ENCODE assay signal across 29 cellular contexts in the genomic region with DNA sequence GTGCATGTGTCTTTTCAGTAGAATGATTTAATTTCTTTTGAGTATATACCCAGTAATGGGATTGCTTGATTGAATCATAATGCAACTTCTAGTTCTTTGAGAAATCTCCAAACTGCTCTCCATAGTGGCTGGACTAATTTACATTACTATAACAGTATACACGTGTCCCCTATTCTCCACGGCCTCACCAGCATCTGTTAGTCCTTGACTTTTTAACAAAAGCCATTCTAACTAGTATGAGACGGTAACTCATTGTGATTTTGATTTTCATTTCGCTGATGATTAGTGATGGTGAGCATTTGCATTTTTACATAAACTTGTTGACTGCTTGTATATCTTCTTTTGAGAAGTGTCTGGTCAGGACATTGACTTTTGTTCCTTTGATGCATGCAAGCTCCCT.
"Had no signal": no experiment of that assay in that cellular context is flagged by ENCODE, and none has a peak within 500 bp of the region (broad histone marks: within the 10 kb centered on the region; RNA-seq: fewer than 3 reads in every experiment).

No MANE protein-coding gene starts in this region.

- H3K4me2 ChIP-seq: neural progenitor cell had no signal

- H3K4me3 ChIP-seq: neural progenitor cell, ovary, psoas muscle, right lobe of liver, sigmoid colon, stomach, thoracic aorta, thyroid gland, tibial nerve, upper lobe of left lung, vagina had no signal

- H3K36me3 Mint-ChIP-seq: natural killer cell; neural progenitor cell; stimulated activated effector memory CD8-positive, alpha-beta T cell treated with anti-CD3 and anti-CD28 coated beads, Interleukin-12 subunit alpha, Interleukin-12 subunit beta, amount 100 ng/mL, for 72 hours; stimulated activated naive B cell treated with anti-CD40 and anti-IgM and Interleukin-4, amounts not matched to agents 10 μg/mL and 1 μg/mL and 100 μg/mL, for 72 hours had no signal

- H3K4me1 Mint-ChIP-seq: nephron had no signal

- H3K9me3 ChIP-seq: ovary, right lobe of liver, sigmoid colon, stomach, thoracic aorta, thyroid gland, upper lobe of left lung, vagina had no signal

- H3K79me2 ChIP-seq: parathyroid adenoma had no signal

- H3K27me3 ChIP-seq: neural progenitor cell, ovary, right lobe of liver, sigmoid colon, stomach, thyroid gland, tibial nerve, upper lobe of left lung, vagina had no signal

- H3K9me3 Mint-ChIP-seq: natural killer cell; stimulated activated effector memory CD8-positive, alpha-beta T cell treated with anti-CD3 and anti-CD28 coated beads, Interleukin-12 subunit alpha, Interleukin-12 subunit beta, amount 100 ng/mL, for 72 hours had no signal

- DNase-seq: natural killer cell; occipital lobe; ovary; posterior cingulate gyrus; psoas muscle; right cardiac atrium; right lobe of liver; sigmoid colon; small intestine; stimulated activated CD4-positive, alpha-beta T cell treated with anti-CD3 and anti-CD28 coated beads, Interleukin-15, amount 100 ng/mL, for 24 hours; stimulated activated CD4-positive, alpha-beta T cell treated with anti-CD3 and anti-CD28 coated beads, Interleukin-2, amount 100 ng/mL, for 24 hours; stimulated activated CD4-positive, alpha-beta T cell treated with anti-CD3 and anti-CD28 coated beads, Interleukin-2, amount 100 ng/mL, for 48 hours; stimulated activated CD4-positive, alpha-beta T cell treated with anti-CD3 and anti-CD28 coated beads, Interleukin-4, amount 100 ng/mL, for 24 hours; stimulated activated naive B cell treated with anti-CD40 and anti-IgM and Interleukin-4, amounts not matched to agents 10 μg/mL and 1 μg/mL and 100 μg/mL, for 72 hours; stimulated activated naive CD4-positive, alpha-beta T cell treated with Interleukin-2 at 50 U/mL for 16 hours; stomach; thyroid gland; trophoblast cell; upper lobe of left lung had no signal

- H3K4me3 Mint-ChIP-seq: natural killer cell; nephron; neural progenitor cell; stimulated activated effector memory CD8-positive, alpha-beta T cell treated with anti-CD3 and anti-CD28 coated beads, Interleukin-12 subunit alpha, Interleukin-12 subunit beta, amount 100 ng/mL, for 72 hours; stimulated activated naive B cell treated with anti-CD40 and anti-IgM and Interleukin-4, amounts not matched to agents 10 μg/mL and 1 μg/mL and 100 μg/mL, for 72 hours; stimulated activated naive CD8-positive, alpha-beta T cell treated with anti-CD3 and anti-CD28 coated beads, Interleukin-15, Interleukin-2, amounts not matched to agents 100 ng/mL and 50 ng/mL, for 24 hours had no signal

- H3K27ac Mint-ChIP-seq: natural killer cell; nephron; neural progenitor cell; progenitor cell of endocrine pancreas; stimulated activated effector memory CD8-positive, alpha-beta T cell treated with anti-CD3 and anti-CD28 coated beads, Interleukin-12 subunit alpha, Interleukin-12 subunit beta, amount 100 ng/mL, for 72 hours; stimulated activated naive B cell treated with anti-CD40 and anti-IgM and Interleukin-4, amounts not matched to agents 10 μg/mL and 1 μg/mL and 100 μg/mL, for 72 hours; stimulated activated naive CD8-positive, alpha-beta T cell treated with anti-CD3 and anti-CD28 coated beads, Interleukin-15, Interleukin-2, amounts not matched to agents 100 ng/mL and 50 ng/mL, for 24 hours had no signal

- H3K4me1 ChIP-seq: neural progenitor cell, parathyroid adenoma, psoas muscle, sigmoid colon, stomach, tibial nerve, upper lobe of left lung, vagina had no signal

- FAIRE-seq: small intestine, urothelium cell line had no signal

- H3K36me3 ChIP-seq: neural progenitor cell, ovary, right lobe of liver, sigmoid colon, stomach, thoracic aorta, thyroid gland, tibial nerve, upper lobe of left lung, vagina had no signal

- H3K27ac ChIP-seq: neural progenitor cell, ovary, parathyroid adenoma, psoas muscle, right lobe of liver, sigmoid colon, stomach, thoracic aorta, thyroid gland, tibial nerve, upper lobe of left lung, vagina had no signal

- H3K27me3 Mint-ChIP-seq: progenitor cell of endocrine pancreas; stimulated activated naive CD8-positive, alpha-beta T cell treated with anti-CD3 and anti-CD28 coated beads, Interleukin-15, Interleukin-2, amounts not matched to agents 100 ng/mL and 50 ng/mL, for 24 hours had no signal

- H2AFZ ChIP-seq: neural progenitor cell, parathyroid adenoma had no signal

- H3K9ac ChIP-seq: neural progenitor cell, parathyroid adenoma had no signal

- ATAC-seq: natural killer cell; psoas muscle; right cardiac atrium; right lobe of liver; stimulated activated effector memory CD8-positive, alpha-beta T cell treated with anti-CD3 and anti-CD28 coated beads, Interleukin-12 subunit alpha, Interleukin-12 subunit beta, amount 100 ng/mL, for 72 hours; stimulated activated naive B cell treated with anti-CD40 and anti-IgM and Interleukin-4, amounts not matched to agents 10 μg/mL and 1 μg/mL and 100 μg/mL, for 72 hours had no signal
